ENCODE assay signal across 1 cellular context in genomic region chr19:632228-633067, GRCh38.
TF ChIP-seq lines count a peak whose summit lies in the region.

No MANE protein-coding gene starts in this region.

TF ChIP-seq in K562, 482 proteins besides CTCF, POLR2A, EP300 and RAD21 (continued from another document):
- 0 out of 4 replicates have a peak, but pooled peaks of 1 of the 2 experiments have one; percentile 40 for TF ChIP-seq TEAD1 (CRISPR knock-in tag; IDR thresholded peaks at IDR 0.05)
- no peak for TF ChIP-seq ARID3B (CRISPR knock-in tag; IDR thresholded peaks at IDR 0.05; ENCODE audit: borderline replicate concordance)
- TF ChIP-seq NFATC3 (IDR thresholded peaks at IDR 0.05) = no peak
- no peak for TF ChIP-seq CSDE1 (IDR thresholded peaks at IDR 0.05)
- no peak for TF ChIP-seq SMARCA5 (IDR thresholded peaks at IDR 0.05)
- TF ChIP-seq ARHGAP35 (IDR thresholded peaks at IDR 0.05; ENCODE audit: partially characterized antibody) = no peak
- 0 out of 2 replicates have a peak, but pooled peaks have one; percentile 13 for TF ChIP-seq RB1 (IDR thresholded peaks at IDR 0.05; ENCODE audit: low read depth)
- peak; percentile 54; the same call in 1 of the 2 replicates for TF ChIP-seq SUPT5H (IDR thresholded peaks at IDR 0.05)
TF ChIP-seq in K562: peak in this region for 33.
